Comparison of ENCODE assay signal across 8 cellular contexts in genomic region chr3:49018707-49019006, GRCh38. TPM values are rescaled to one million over a fixed set of nuclear protein-coding genes. Genes with fewer than 3 reads are reported as not detected.
DNase-seq lines count a peak whose midpoint lies in the region; ATAC-seq and TF ChIP-seq lines count a peak whose summit lies in the region.

No MANE protein-coding gene starts in this region.

- no peak for DNase-seq in activated CD4-positive, alpha-beta T cell treated with anti-CD3 and anti-CD28 coated beads, Interleukin-2, amount 10 ng/mL, durations not matched to agents 24 days and 14 days
- no peak for DNase-seq in activated CD4-positive, alpha-beta T cell treated with anti-CD3 and anti-CD28 coated beads for 48 hours
- DNase-seq in activated naive CD4-positive, alpha-beta T cell treated with anti-CD3 and anti-CD28 coated beads, Interleukin-2, amount 50 U/mL, for 72 hours (ENCODE audit: low spot score in 2 of 2): no peak
- DNase-seq in kidney epithelial cell (ENCODE audit: low read depth) (no peak), NCI-H187 (lab: John Stamatoyannopoulos, UW) (no peak), NCI-H748 (lab: John Stamatoyannopoulos, UW; ENCODE audit: unreplicated experiment) (no peak), NCI-H226 (no peak)

- peak overlapping the region; percentile 89 for H3K27ac Mint-ChIP-seq in activated CD4-positive, alpha-beta T cell treated with anti-CD3 and anti-CD28 coated beads, Interleukin-2, amount 10 ng/mL, durations not matched to agents 24 days and 14 days
- peak overlapping the region; percentile 94 to 97 for H3K27ac Mint-ChIP-seq in activated naive CD4-positive, alpha-beta T cell treated with anti-CD3 and anti-CD28 coated beads, Interleukin-2, amount 50 U/mL, for 72 hours

- H3K27me3 ChIP-seq in kidney epithelial cell (ENCODE audit: control insufficient read depth, insufficient read depth, low read length): no peaks in the 10 kb centered on the region
- H3K27me3 ChIP-seq in thymus (ENCODE audit: control insufficient read depth, insufficient read depth): no peaks in the 10 kb centered on the region

- TF ChIP-seq CTCF in kidney epithelial cell (IDR thresholded peaks at IDR 0.05; ENCODE audit: insufficient read depth, low read length, poor library complexity, severe bottlenecking): no peak

- H3K36me3 Mint-ChIP-seq in activated CD4-positive, alpha-beta T cell treated with anti-CD3 and anti-CD28 coated beads, Interleukin-2, amount 10 ng/mL, durations not matched to agents 24 days and 14 days (ENCODE audit: low read depth): peaks cover 39% of the 10 kb centered on the region
- H3K36me3 Mint-ChIP-seq in activated naive CD4-positive, alpha-beta T cell treated with anti-CD3 and anti-CD28 coated beads, Interleukin-2, amount 50 U/mL, for 72 hours: peaks cover 21 to 32% of the 10 kb centered on the region in 2 donors

- H3K4me3 ChIP-seq in kidney epithelial cell (ENCODE audit: low read depth, low read length): peak overlapping the region; percentile 77
- H3K4me3 ChIP-seq in thymus (ENCODE audit: low read length): peak overlapping the region; percentile 56

- intact Hi-C loops in activated CD4-positive, alpha-beta T cell treated with anti-CD3 and anti-CD28 coated beads, Interleukin-2, amount 10 ng/mL, durations not matched to agents 24 days and 14 days (cut with micrococcal nuclease): loop anchor here (1.0 kb wide), 1 partner anchor 11 kb away; the partner anchor contains the start of gene WDR6

- H3K27me3 Mint-ChIP-seq in activated CD4-positive, alpha-beta T cell treated with anti-CD3 and anti-CD28 coated beads, Interleukin-2, amount 10 ng/mL, durations not matched to agents 24 days and 14 days: no peaks in the 10 kb centered on the region

- H3K36me3 ChIP-seq in kidney epithelial cell (ENCODE audit: control insufficient read depth, insufficient read depth, low read length): peaks cover 1% of the 10 kb centered on the region
- peaks cover 30% of the 10 kb centered on the region for H3K36me3 ChIP-seq in thymus (ENCODE audit: control insufficient read depth, insufficient read depth)

- peak overlapping the region; percentile 96 for H3K4me3 Mint-ChIP-seq in activated CD4-positive, alpha-beta T cell treated with anti-CD3 and anti-CD28 coated beads, Interleukin-2, amount 10 ng/mL, durations not matched to agents 24 days and 14 days

- WGBS in thymus: 3% methylated on average over 18 of the region's 18 CpGs

- H3K9me3 ChIP-seq in thymus (ENCODE audit: control insufficient read depth): no peaks in the 10 kb centered on the region

- H3K9me3 Mint-ChIP-seq in activated CD4-positive, alpha-beta T cell treated with anti-CD3 and anti-CD28 coated beads, Interleukin-2, amount 10 ng/mL, durations not matched to agents 24 days and 14 days: no peaks in the 10 kb centered on the region
- no peaks in the 10 kb centered on the region for H3K9me3 Mint-ChIP-seq in activated naive CD4-positive, alpha-beta T cell treated with anti-CD3 and anti-CD28 coated beads, Interleukin-2, amount 50 U/mL, for 72 hours

- H3K4me1 ChIP-seq in thymus (ENCODE audit: control insufficient read depth, insufficient read depth, low read length): peaks cover 11% of the 10 kb centered on the region

- no peak for ATAC-seq in activated naive CD4-positive, alpha-beta T cell treated with anti-CD3 and anti-CD28 coated beads, Interleukin-2, amount 50 U/mL, for 72 hours

- H3K4me1 Mint-ChIP-seq in activated CD4-positive, alpha-beta T cell treated with anti-CD3 and anti-CD28 coated beads, Interleukin-2, amount 10 ng/mL, durations not matched to agents 24 days and 14 days: peaks cover 23% of the 10 kb centered on the region

- peak overlapping the region; percentile 86 for H3K27ac ChIP-seq in thymus (ENCODE audit: low read depth)

RNA-seq across cellular contexts. Expression of gene DALRD3, which starts 0.3 kb away (rescaled TPM):
- 31.5 and 36.6 TPM in 2 replicates for total RNA-seq in activated CD4-positive, alpha-beta T cell treated with anti-CD3 and anti-CD28 coated beads, Interleukin-2, amount 10 ng/mL, durations not matched to agents 24 days and 14 days
- total RNA-seq in activated naive CD4-positive, alpha-beta T cell treated with anti-CD3 and anti-CD28 coated beads, Interleukin-2, amount 50 U/mL, for 72 hours: 10 to 100 TPM; 22.9 to 27.1 TPM
- 55.2 and 61.0 TPM in 2 replicates for total RNA-seq in kidney epithelial cell
- 35.0 TPM for polyA plus RNA-seq in thymus

RNA-seq across cellular contexts. Expression of gene NDUFAF3, which starts 3.3 kb away (rescaled TPM):
- 123 and 126 TPM in 2 replicates for total RNA-seq in activated CD4-positive, alpha-beta T cell treated with anti-CD3 and anti-CD28 coated beads, Interleukin-2, amount 10 ng/mL, durations not matched to agents 24 days and 14 days
- total RNA-seq in activated naive CD4-positive, alpha-beta T cell treated with anti-CD3 and anti-CD28 coated beads, Interleukin-2, amount 50 U/mL, for 72 hours: 10 to 100 TPM; 60.3 to 80.8 TPM
- 102 and 145 TPM in 2 replicates for total RNA-seq in kidney epithelial cell
- 65.0 TPM for polyA plus RNA-seq in thymus

RNA-seq across cellular contexts. Expression of gene IMPDH2, which starts 10.5 kb away (rescaled TPM):
- total RNA-seq in activated CD4-positive, alpha-beta T cell treated with anti-CD3 and anti-CD28 coated beads, Interleukin-2, amount 10 ng/mL, durations not matched to agents 24 days and 14 days: 490 and 496 TPM in 2 replicates
- 100 to 1,000 TPM; 538 to 637 TPM for total RNA-seq in activated naive CD4-positive, alpha-beta T cell treated with anti-CD3 and anti-CD28 coated beads, Interleukin-2, amount 50 U/mL, for 72 hours
- total RNA-seq in kidney epithelial cell: 127 and 177 TPM in 2 replicates
- 85.7 TPM for polyA plus RNA-seq in thymus

RNA-seq across cellular contexts. Expression of gene WDR6, which starts 11.5 kb away (rescaled TPM):
- 141 and 153 TPM in 2 replicates for total RNA-seq in activated CD4-positive, alpha-beta T cell treated with anti-CD3 and anti-CD28 coated beads, Interleukin-2, amount 10 ng/mL, durations not matched to agents 24 days and 14 days
- 100 to 1,000 TPM; 140 to 173 TPM for total RNA-seq in activated naive CD4-positive, alpha-beta T cell treated with anti-CD3 and anti-CD28 coated beads, Interleukin-2, amount 50 U/mL, for 72 hours
- 124 and 135 TPM in 2 replicates for total RNA-seq in kidney epithelial cell
- 209 TPM for polyA plus RNA-seq in thymus

RNA-seq across cellular contexts. Expression of gene P4HTM, which starts 28.6 kb away (rescaled TPM):
- 33.9 and 38.3 TPM in 2 replicates for total RNA-seq in activated CD4-positive, alpha-beta T cell treated with anti-CD3 and anti-CD28 coated beads, Interleukin-2, amount 10 ng/mL, durations not matched to agents 24 days and 14 days
- total RNA-seq in activated naive CD4-positive, alpha-beta T cell treated with anti-CD3 and anti-CD28 coated beads, Interleukin-2, amount 50 U/mL, for 72 hours: 10 to 100 TPM; 24.3 to 33.3 TPM
- total RNA-seq in kidney epithelial cell: 29.0 and 43.2 TPM in 2 replicates
- 27.1 TPM for polyA plus RNA-seq in thymus
